ENCODE assay signal across 6 cellular contexts in the genomic region with DNA sequence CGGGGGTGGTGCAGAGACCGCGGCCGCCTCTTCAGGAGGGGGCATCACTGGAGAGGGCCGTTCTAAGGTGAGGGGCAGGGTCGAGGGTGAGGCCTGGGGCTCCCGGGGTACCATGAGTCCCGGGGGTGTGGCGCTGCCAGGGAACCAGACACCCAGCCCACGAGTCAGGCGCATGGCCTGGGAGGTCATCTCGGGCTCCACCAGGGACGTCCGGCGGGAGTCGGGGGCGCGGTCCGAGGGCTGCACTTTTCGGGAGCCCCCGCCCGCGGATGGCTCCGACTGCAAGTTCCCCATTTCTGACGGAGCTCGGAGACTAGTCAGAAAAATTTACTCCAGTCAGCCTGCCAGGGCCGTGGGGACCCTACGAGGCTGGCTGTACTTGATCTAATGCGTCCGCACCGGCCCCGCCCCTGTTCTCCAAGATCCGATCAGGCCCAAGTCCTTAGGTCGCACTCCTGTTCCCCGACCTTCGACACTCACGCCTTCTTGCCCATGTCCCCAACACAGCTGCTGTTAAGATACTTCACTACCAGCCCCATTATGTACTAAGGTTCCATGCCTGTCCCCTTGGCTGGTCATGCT. TPM values are rescaled to one million over a fixed set of nuclear protein-coding genes. Genes with fewer than 3 reads are reported as not detected.
DNase-seq lines count a peak whose midpoint lies in the region; ATAC-seq and TF ChIP-seq lines count a peak whose summit lies in the region.

No MANE protein-coding gene starts in this region.

- peak overlapping the region; percentile 89 for H3K4me3 Mint-ChIP-seq in activated T-helper 1 cell treated with anti-CD3 and anti-CD28 coated beads, Interleukin-12 subunit alpha, Interleukin-12 subunit beta, Interleukin-2, Interleukin-4 antibody, amounts not matched to agents 30 ng/mL and 10 ng/mL and 1 ng/mL, durations not matched to agents 14 hours and 24 hours and 36 hours

- no peaks in the 10 kb centered on the region for H3K9me3 Mint-ChIP-seq in activated T-helper 1 cell treated with anti-CD3 and anti-CD28 coated beads, Interleukin-12 subunit alpha, Interleukin-12 subunit beta, Interleukin-2, Interleukin-4 antibody, amounts not matched to agents 30 ng/mL and 10 ng/mL and 1 ng/mL, durations not matched to agents 14 hours and 24 hours and 36 hours

- DNase-seq in GM13977 (ENCODE audit: low spot score) (peak; percentile 30), NCI-H2029 (lab: John Stamatoyannopoulos, UW) (no peak), NCI-H526 (lab: John Stamatoyannopoulos, UW) (no peak)
- no peak for DNase-seq in activated T-helper 1 cell treated with anti-CD3 and anti-CD28 coated beads, Interleukin-12 subunit alpha, Interleukin-12 subunit beta, Interleukin-2, Interleukin-4 antibody, amounts not matched to agents 30 ng/mL and 10 ng/mL and 1 ng/mL, durations not matched to agents 14 hours and 24 hours and 36 hours (ENCODE audit: low spot score)

- peaks cover 11 to 16% of the 10 kb centered on the region in 2 donors for H3K4me1 ChIP-seq in mucosa of rectum (ENCODE audit: control insufficient read depth in 2 of 2, insufficient read depth in 2 of 2, low read length in 2 of 2)

- H3K4me1 Mint-ChIP-seq in activated T-helper 1 cell treated with anti-CD3 and anti-CD28 coated beads, Interleukin-12 subunit alpha, Interleukin-12 subunit beta, Interleukin-2, Interleukin-4 antibody, amounts not matched to agents 30 ng/mL and 10 ng/mL and 1 ng/mL, durations not matched to agents 14 hours and 24 hours and 36 hours (ENCODE audit: low read depth) = peaks cover 12% of the 10 kb centered on the region

- no peaks in the 10 kb centered on the region for H3K9me3 ChIP-seq in mucosa of rectum (ENCODE audit: control insufficient read depth in 2 of 2, low read length in 2 of 2)

- H3K36me3 Mint-ChIP-seq in activated T-helper 1 cell treated with anti-CD3 and anti-CD28 coated beads, Interleukin-12 subunit alpha, Interleukin-12 subunit beta, Interleukin-2, Interleukin-4 antibody, amounts not matched to agents 30 ng/mL and 10 ng/mL and 1 ng/mL, durations not matched to agents 14 hours and 24 hours and 36 hours (ENCODE audit: low read depth) = peaks cover 31% of the 10 kb centered on the region

- H3K36me3 ChIP-seq in mucosa of rectum (ENCODE audit: control insufficient read depth in 2 of 2, insufficient read depth in 2 of 2, low read length in 2 of 2) = peaks cover 15 to 20% of the 10 kb centered on the region in 2 donors

- peak overlapping the region; percentile 50 for H3K27ac Mint-ChIP-seq in activated T-helper 1 cell treated with anti-CD3 and anti-CD28 coated beads, Interleukin-12 subunit alpha, Interleukin-12 subunit beta, Interleukin-2, Interleukin-4 antibody, amounts not matched to agents 30 ng/mL and 10 ng/mL and 1 ng/mL, durations not matched to agents 14 hours and 24 hours and 36 hours

- peaks cover 6% of the 10 kb centered on the region in 2 donors for H3K27me3 ChIP-seq in mucosa of rectum (ENCODE audit: control insufficient read depth in 2 of 2, insufficient read depth in 2 of 2, low read length in 2 of 2)

- peak overlapping the region; percentile 31 to 60 for H3K4me3 ChIP-seq in mucosa of rectum (ENCODE audit: low read length in 2 of 2)

- in situ Hi-C loops in GM13977 (cut with MboI; ENCODE audit: low pct_unique_long_range_greater_than_20kb, low sequenced_read_pairs, unreplicated experiment) = no loop called here

- peaks cover 19% of the 10 kb centered on the region for H3K27me3 Mint-ChIP-seq in activated T-helper 1 cell treated with anti-CD3 and anti-CD28 coated beads, Interleukin-12 subunit alpha, Interleukin-12 subunit beta, Interleukin-2, Interleukin-4 antibody, amounts not matched to agents 30 ng/mL and 10 ng/mL and 1 ng/mL, durations not matched to agents 14 hours and 24 hours and 36 hours (ENCODE audit: insufficient read depth)

- TF ChIP-seq CTCF in GM13977 (IDR thresholded peaks at IDR 0.05; ENCODE audit: extremely low read depth, insufficient read depth, missing control alignments) = no peak

- no peak for ATAC-seq in GM18907 (IDR thresholded peaks at IDR 0.05; ENCODE audit: unreplicated experiment)

- H3K27ac ChIP-seq in mucosa of rectum (ENCODE audit: low read depth in 2 of 2, low read length in 2 of 2) = no peak overlapping the region

- no peak overlapping the region for H3K9ac ChIP-seq in mucosa of rectum (ENCODE audit: low read depth in 1 of 2, low read length in 2 of 2)

- intact Hi-C loops in activated T-helper 1 cell treated with anti-CD3 and anti-CD28 coated beads, Interleukin-12 subunit alpha, Interleukin-12 subunit beta, Interleukin-2, Interleukin-4 antibody, amounts not matched to agents 30 ng/mL and 10 ng/mL and 1 ng/mL, durations not matched to agents 14 hours and 24 hours and 36 hours (cut with micrococcal nuclease) = loop anchor here (1.0 kb wide), 4 partner anchors 8 to 158 kb away; a partner anchor contains a TSS

RNA-seq across cellular contexts. Expression of a gene that starts 0.8 kb away (rescaled TPM):
- total RNA-seq in activated T-helper 1 cell treated with anti-CD3 and anti-CD28 coated beads, Interleukin-12 subunit alpha, Interleukin-12 subunit beta, Interleukin-2, Interleukin-4 antibody, amounts not matched to agents 30 ng/mL and 10 ng/mL and 1 ng/mL, durations not matched to agents 14 hours and 24 hours and 36 hours = 0.17 and 0.39 TPM in 2 replicates

RNA-seq across cellular contexts. Expression of a gene that starts 1.4 kb away (rescaled TPM):
- total RNA-seq in activated T-helper 1 cell treated with anti-CD3 and anti-CD28 coated beads, Interleukin-12 subunit alpha, Interleukin-12 subunit beta, Interleukin-2, Interleukin-4 antibody, amounts not matched to agents 30 ng/mL and 10 ng/mL and 1 ng/mL, durations not matched to agents 14 hours and 24 hours and 36 hours = 2.2 and 2.6 TPM in 2 replicates

RNA-seq across cellular contexts. Expression of a gene that starts 12.7 kb away (rescaled TPM):
- total RNA-seq in activated T-helper 1 cell treated with anti-CD3 and anti-CD28 coated beads, Interleukin-12 subunit alpha, Interleukin-12 subunit beta, Interleukin-2, Interleukin-4 antibody, amounts not matched to agents 30 ng/mL and 10 ng/mL and 1 ng/mL, durations not matched to agents 14 hours and 24 hours and 36 hours = 292 and 298 TPM in 2 replicates

RNA-seq across cellular contexts. Expression of a gene that starts 15.8 kb away (rescaled TPM):
- total RNA-seq in activated T-helper 1 cell treated with anti-CD3 and anti-CD28 coated beads, Interleukin-12 subunit alpha, Interleukin-12 subunit beta, Interleukin-2, Interleukin-4 antibody, amounts not matched to agents 30 ng/mL and 10 ng/mL and 1 ng/mL, durations not matched to agents 14 hours and 24 hours and 36 hours = 26.6 and 27.5 TPM in 2 replicates

RNA-seq across cellular contexts. Expression of a gene that starts 39.0 kb away (rescaled TPM):
- total RNA-seq in activated T-helper 1 cell treated with anti-CD3 and anti-CD28 coated beads, Interleukin-12 subunit alpha, Interleukin-12 subunit beta, Interleukin-2, Interleukin-4 antibody, amounts not matched to agents 30 ng/mL and 10 ng/mL and 1 ng/mL, durations not matched to agents 14 hours and 24 hours and 36 hours = 1.5 and 1.8 TPM in 2 replicates
